Comparison of ENCODE assay signal across 16 cellular contexts in genomic region chr5:148905541-148905940, GRCh38.
A peak's percentile ranks its signal among the peaks of the same experiment; 100 is the strongest.
DNase-seq lines count a peak whose midpoint lies in the region; ATAC-seq and TF ChIP-seq lines count a peak whose summit lies in the region.
"Had no signal": no experiment of that assay in that cellular context is flagged by ENCODE, and none has a peak within 500 bp of the region (broad histone marks: within the 10 kb centered on the region; RNA-seq: fewer than 3 reads in every experiment).

No MANE protein-coding gene starts in this region.

- H3K27ac ChIP-seq in VCaP: peak overlapping the region; percentile 95
- no peak overlapping the region for H3K27ac ChIP-seq in mesendoderm (ENCODE audit: low read depth, low read length)
- peak overlapping the region; percentile 88 for H3K27ac ChIP-seq in subcutaneous abdominal adipose tissue (ENCODE audit: low read depth, low read length)
- H3K27ac ChIP-seq: SJSA1 had no signal

- no peaks in the 10 kb centered on the region for H3K36me3 Mint-ChIP-seq in HFFc6 (ENCODE audit: low read depth)

- no peak overlapping the region for H3K4me3 ChIP-seq in mesendoderm (ENCODE audit: low read length)
- H3K4me3 ChIP-seq in subcutaneous abdominal adipose tissue (ENCODE audit: low read depth in 1 of 5, low read length in 5 of 5): no peak overlapping the region
- H3K4me3 ChIP-seq: SJSA1 had no signal

- no peak overlapping the region for H3K4ac ChIP-seq in mesendoderm (ENCODE audit: low read depth, low read length)

- H4K8ac ChIP-seq in mesendoderm (ENCODE audit: low read depth, low read length): no peak overlapping the region

- no peak overlapping the region for H2BK5ac ChIP-seq in mesendoderm (ENCODE audit: low read length)

- no peak overlapping the region for H3K4me2 ChIP-seq in mesendoderm (ENCODE audit: low read length)

- no peak overlapping the region for H2BK120ac ChIP-seq in mesendoderm (ENCODE audit: low read depth, low read length)

- H3K27me3 ChIP-seq in mesendoderm (ENCODE audit: insufficient read depth, low read length, poor library complexity) (no peaks in the 10 kb centered on the region), subcutaneous abdominal adipose tissue (ENCODE audit: control insufficient read depth in 5 of 5, insufficient read depth in 4 of 5, low read length in 5 of 5) (no peaks in the 10 kb centered on the region)
- H3K27me3 ChIP-seq: SJSA1 had no signal

- TF ChIP-seq CTCF in HFFc6 (IDR thresholded peaks at IDR 0.05) (no peak), VCaP (conservative IDR thresholded peaks at IDR 0.05) (no peak)

- no peaks in the 10 kb centered on the region for H3K27me3 Mint-ChIP-seq in HFFc6 (ENCODE audit: insufficient read depth)

- H3K79me2 ChIP-seq in mesendoderm (ENCODE audit: control insufficient read depth, insufficient read depth, low read length): no peaks in the 10 kb centered on the region

- H3K79me1 ChIP-seq in mesendoderm (ENCODE audit: low read length): no peaks in the 10 kb centered on the region

- H3K4me1 ChIP-seq in mesendoderm (ENCODE audit: control insufficient read depth, low read depth, low read length): peaks cover 8% of the 10 kb centered on the region
- peaks cover 6 to 60% (median 29%) of the 10 kb centered on the region in 5 donors for H3K4me1 ChIP-seq in subcutaneous abdominal adipose tissue (ENCODE audit: control insufficient read depth in 5 of 5, insufficient read depth in 5 of 5, low read length in 5 of 5)

- peaks cover 46% of the 10 kb centered on the region for H3K4me1 Mint-ChIP-seq in HFFc6 (ENCODE audit: low read depth)

- H3K18ac ChIP-seq in mesendoderm (ENCODE audit: low read length): peak overlapping the region; percentile 34

- H3K9ac ChIP-seq in mesendoderm (ENCODE audit: low read length) (no peak overlapping the region), subcutaneous abdominal adipose tissue (ENCODE audit: low read length in 5 of 5) (no peak overlapping the region)

- DNase-seq in HFFc6: no peak
- DNase-seq in mesendoderm: no peak
- no peak for DNase-seq in Kasumi-1 (lab: John Stamatoyannopoulos, UW)
- no peak for DNase-seq in NCI-H187 treated with DMSO at 0.1 percent for 48 hours (lab: John Stamatoyannopoulos, UW)
- DNase-seq: C1 segment of cervical spinal cord, COR-L47, DMS153, EL, NCI-H1436, NCI-H2081, NCI-H524, RPMI8226 had no signal

- WGBS in mesendoderm (ENCODE audit: extremely low coverage, insufficient coverage, low lambda C conversion rate): no CpG with 5 or more reads among the region's 1 CpG

- H3K4me3 Mint-ChIP-seq in HFFc6: no peak overlapping the region

- H3K56ac ChIP-seq in mesendoderm (ENCODE audit: low read length): no peak overlapping the region

- ATAC-seq in HG03196 (IDR thresholded peaks at IDR 0.05; ENCODE audit: unreplicated experiment): no peak

- 0 out of 2 replicates have a peak overlapping the region, but pooled peaks have one; percentile 7 for H3K27ac Mint-ChIP-seq in HFFc6

- H2BK15ac ChIP-seq in mesendoderm (replicated peaks; ENCODE audit: low read depth): no peak overlapping the region

- no peak overlapping the region for H2AK5ac ChIP-seq in mesendoderm (ENCODE audit: low read length)

- H4K5ac ChIP-seq in mesendoderm (ENCODE audit: low read length): no peak overlapping the region

- no peaks in the 10 kb centered on the region for H3K36me3 ChIP-seq in mesendoderm (ENCODE audit: control insufficient read depth, insufficient read depth, low read length)
- H3K36me3 ChIP-seq in subcutaneous abdominal adipose tissue (ENCODE audit: control insufficient read depth in 5 of 5, insufficient read depth in 5 of 5, low read length in 5 of 5): no peaks in the 10 kb centered on the region
- H3K36me3 ChIP-seq: SJSA1 had no signal

- H3K9me3 ChIP-seq in subcutaneous abdominal adipose tissue (ENCODE audit: control insufficient read depth in 5 of 5, low read length in 5 of 5): no peaks in the 10 kb centered on the region
- H3K9me3 ChIP-seq: SJSA1 had no signal

- no peak overlapping the region for H3K23ac ChIP-seq in mesendoderm (ENCODE audit: low read length)

- H3K9me3 Mint-ChIP-seq in HFFc6: no peaks in the 10 kb centered on the region
